In the genomic region with DNA sequence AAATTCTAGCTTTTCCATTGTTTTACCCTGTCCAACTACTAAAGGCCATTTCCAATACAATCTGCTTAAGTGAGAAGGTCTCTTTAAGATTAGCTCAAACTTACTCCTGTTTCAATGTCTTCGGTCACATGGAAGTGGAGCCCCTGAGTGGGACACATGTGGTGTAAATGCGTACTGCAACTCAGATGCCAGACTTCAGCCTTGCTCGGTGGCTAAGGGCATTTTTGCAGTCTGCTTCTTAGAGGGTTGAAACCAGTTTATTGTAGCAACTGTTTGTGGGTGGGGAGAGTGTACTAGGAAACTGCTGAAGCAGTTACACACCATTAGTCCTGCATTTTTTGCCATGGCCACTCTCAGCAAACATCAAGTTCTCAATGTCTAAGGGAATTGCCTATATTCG, we compare ENCODE assay signal across 8 cellular contexts.
A peak's percentile ranks its signal among the peaks of the same experiment; 100 is the strongest.
DNase-seq lines count a peak whose midpoint lies in the region; ATAC-seq and TF ChIP-seq lines count a peak whose summit lies in the region.

No MANE protein-coding gene starts in this region.

- peaks cover 30% of the 10 kb centered on the region for H3K4me1 Mint-ChIP-seq in activated naive CD8-positive, alpha-beta T cell treated with anti-CD3 and anti-CD28 coated beads, Interleukin-2, amount 50 U/mL, for 24 hours

- H3K4me3 Mint-ChIP-seq in activated naive CD8-positive, alpha-beta T cell treated with anti-CD3 and anti-CD28 coated beads, Interleukin-2, amount 50 U/mL, for 24 hours = no peak overlapping the region

- H3F3A ChIP-seq in DOHH2 (ENCODE audit: control insufficient read depth, insufficient read depth) = no peaks in the 10 kb centered on the region

- H3K4me1 ChIP-seq in DOHH2 (ENCODE audit: control insufficient read depth, low read length) (no peaks in the 10 kb centered on the region), mesenchymal stem cell (ENCODE audit: control insufficient read depth, insufficient read depth, low read depth, low read length) (peaks cover 22% of the 10 kb centered on the region), spleen (peaks cover 0 to 51% (median 23%) of the 10 kb centered on the region in 6 donors), gastroesophageal sphincter (peaks cover 3 to 31% (median 6%) of the 10 kb centered on the region in 3 donors)

- no peak overlapping the region for H2AFZ ChIP-seq in mesenchymal stem cell (ENCODE audit: low read depth, low read length)

- peaks cover 24% of the 10 kb centered on the region for H3K79me2 ChIP-seq in DOHH2 (ENCODE audit: control insufficient read depth, low read length)

- no peak overlapping the region for H3K18ac ChIP-seq in mesenchymal stem cell (ENCODE audit: low read depth in 1 of 2, low read length in 2 of 2)

- H3K14ac ChIP-seq in mesenchymal stem cell (ENCODE audit: low read length in 2 of 2) = no peak overlapping the region

- no peaks in the 10 kb centered on the region for H3K9me3 Mint-ChIP-seq in activated naive CD8-positive, alpha-beta T cell treated with anti-CD3 and anti-CD28 coated beads, Interleukin-2, amount 50 U/mL, for 24 hours

- no peak overlapping the region for H2BK15ac ChIP-seq in mesenchymal stem cell (ENCODE audit: low read depth, poor library complexity, severe bottlenecking)

- TF ChIP-seq POLR2A in spleen (IDR thresholded peaks at IDR 0.05) = no peak
- TF ChIP-seq POLR2A in gastroesophageal sphincter (IDR thresholded peaks at IDR 0.05) = no peak

- no peak for ATAC-seq in activated naive CD8-positive, alpha-beta T cell treated with anti-CD3 and anti-CD28 coated beads, Interleukin-2, amount 50 U/mL, for 24 hours
- ATAC-seq in gastroesophageal sphincter (no peak), HG02623 (IDR thresholded peaks at IDR 0.05; ENCODE audit: unreplicated experiment) (no peak)

- peaks cover 17% of the 10 kb centered on the region for H3K79me1 ChIP-seq in mesenchymal stem cell (replicated peaks; ENCODE audit: low read length, poor library complexity, severe bottlenecking)

- no peak overlapping the region for H3K4me3 ChIP-seq in DOHH2 (ENCODE audit: low read length)
- H3K4me3 ChIP-seq in mesenchymal stem cell (ENCODE audit: insufficient read depth in 1 of 2, low read depth in 1 of 2, low read length in 2 of 2) = no peak overlapping the region
- H3K4me3 ChIP-seq in spleen = no peak overlapping the region
- no peak overlapping the region for H3K4me3 ChIP-seq in gastroesophageal sphincter

- no peak overlapping the region for H3K4me2 ChIP-seq in DOHH2 (ENCODE audit: low read length)
- H3K4me2 ChIP-seq in mesenchymal stem cell (ENCODE audit: low read length, poor library complexity, severe bottlenecking) = no peak overlapping the region

- no peak overlapping the region for H2AK5ac ChIP-seq in mesenchymal stem cell (ENCODE audit: low read length, severe bottlenecking)

- H2BK120ac ChIP-seq in mesenchymal stem cell (ENCODE audit: low read depth, low read length) = no peak overlapping the region

- H3K9me3 ChIP-seq in DOHH2 (ENCODE audit: control insufficient read depth, insufficient read depth, low read length) (no peaks in the 10 kb centered on the region), mesenchymal stem cell (ENCODE audit: control insufficient read depth, low read length) (no peaks in the 10 kb centered on the region), spleen (no peaks in the 10 kb centered on the region), gastroesophageal sphincter (no peaks in the 10 kb centered on the region)

- no peak overlapping the region for H3K23ac ChIP-seq in mesenchymal stem cell (ENCODE audit: low read length in 2 of 2)

- peak; percentile 5 for DNase-seq in activated naive CD8-positive, alpha-beta T cell treated with anti-CD3 and anti-CD28 coated beads, Interleukin-2, amount 50 U/mL, for 24 hours
- DNase-seq in mesenchymal stem cell (peak; percentile 61), spleen (no peak), SHP77 (lab: John Stamatoyannopoulos, UW) (no peak)

- H3K27ac ChIP-seq in DOHH2 (ENCODE audit: low read depth, low read length) (no peak overlapping the region), mesenchymal stem cell (ENCODE audit: low read length, poor library complexity, severe bottlenecking) (no peak overlapping the region), spleen (no peak overlapping the region), gastroesophageal sphincter (no peak overlapping the region)

- peaks cover 3% of the 10 kb centered on the region for H3K36me3 Mint-ChIP-seq in activated naive CD8-positive, alpha-beta T cell treated with anti-CD3 and anti-CD28 coated beads, Interleukin-2, amount 50 U/mL, for 24 hours (ENCODE audit: low read depth)

- TF ChIP-seq CTCF in DOHH2 (IDR thresholded peaks at IDR 0.05; ENCODE audit: low read depth, low read length, poor library complexity, severe bottlenecking) (peak; percentile 12), spleen (IDR thresholded peaks at IDR 0.05 in 8 of 11, conservative IDR thresholded peaks at IDR 0.05 in 3 of 11) (peak in 1 of 11 experiments; percentile 11), gastroesophageal sphincter (IDR thresholded peaks at IDR 0.05) (peak in 1 of 4 experiments; percentile 23)

- peak; percentile 19; the same call in 1 of the 2 replicates for TF ChIP-seq RAD21 in Ishikawa (IDR thresholded peaks at IDR 0.05; ENCODE audit: low read depth)

- TF ChIP-seq EP300 in Ishikawa (IDR thresholded peaks at IDR 0.05; ENCODE audit: borderline replicate concordance) (no peak), gastroesophageal sphincter (IDR thresholded peaks at IDR 0.05) (no peak)

- no peak overlapping the region for H3K4ac ChIP-seq in mesenchymal stem cell (ENCODE audit: low read depth in 1 of 2, low read length in 2 of 2)

- H3K9ac ChIP-seq in mesenchymal stem cell (ENCODE audit: low read length) = no peak overlapping the region

- no peak overlapping the region for H2BK5ac ChIP-seq in mesenchymal stem cell (ENCODE audit: low read depth, low read length, poor library complexity, severe bottlenecking)

- H3K36me3 ChIP-seq in DOHH2 (ENCODE audit: control insufficient read depth, low read length) = peaks cover 44% of the 10 kb centered on the region
- peaks cover 0 to under 1% of the 10 kb centered on the region in 2 experiments for H3K36me3 ChIP-seq in mesenchymal stem cell (ENCODE audit: control insufficient read depth in 1 of 2, insufficient read depth in 2 of 2, low read depth in 1 of 2, low read length in 2 of 2)
- H3K36me3 ChIP-seq in spleen = peaks cover 0 to 12% (median 0%) of the 10 kb centered on the region in 6 donors
- H3K36me3 ChIP-seq in gastroesophageal sphincter = no peaks in the 10 kb centered on the region

- no peak overlapping the region for H4K91ac ChIP-seq in mesenchymal stem cell (ENCODE audit: low read length)

- no peaks in the 10 kb centered on the region for H3K27me3 Mint-ChIP-seq in activated naive CD8-positive, alpha-beta T cell treated with anti-CD3 and anti-CD28 coated beads, Interleukin-2, amount 50 U/mL, for 24 hours

- no peak overlapping the region for H3K27ac Mint-ChIP-seq in activated naive CD8-positive, alpha-beta T cell treated with anti-CD3 and anti-CD28 coated beads, Interleukin-2, amount 50 U/mL, for 24 hours

- H2BK12ac ChIP-seq in mesenchymal stem cell (ENCODE audit: low read length in 2 of 2) = no peak overlapping the region

- no peaks in the 10 kb centered on the region for H4K20me1 ChIP-seq in DOHH2 (ENCODE audit: control insufficient read depth, insufficient read depth, low read depth, low read length)

- intact Hi-C loops in spleen (cut with DNase I; ENCODE audit: low total_unique reads) = no loop called here

- WGBS in mesenchymal stem cell = 80% methylated on average over 4 of the region's 4 CpGs
- WGBS in spleen, 5 donors = 74 to 89% (median 85%) methylated on average over 4 of the region's 4 CpGs
- WGBS in gastroesophageal sphincter (ENCODE audit: low coverage in 1 of 2), 2 donors = 68 to 84% methylated on average over 3 to 4 of the region's 4 CpGs

- no peaks in the 10 kb centered on the region for H3K27me3 ChIP-seq in DOHH2 (ENCODE audit: control insufficient read depth, low read length)
- H3K27me3 ChIP-seq in mesenchymal stem cell (ENCODE audit: control insufficient read depth in 1 of 2, insufficient read depth in 1 of 2, low read length in 2 of 2) = no peaks in the 10 kb centered on the region
- no peaks in the 10 kb centered on the region for H3K27me3 ChIP-seq in spleen (replicated peaks in 1 of 7)
- no peaks in the 10 kb centered on the region for H3K27me3 ChIP-seq in gastroesophageal sphincter

- no peak overlapping the region for H4K8ac ChIP-seq in mesenchymal stem cell (ENCODE audit: low read length)

- H3K9me2 ChIP-seq in DOHH2 (replicated peaks; ENCODE audit: control insufficient read depth, low read length) = no peaks in the 10 kb centered on the region

TF ChIP-seq in Ishikawa, 13 proteins besides CTCF, POLR2A, EP300 and RAD21:
- TF ChIP-seq, protein P1, sequence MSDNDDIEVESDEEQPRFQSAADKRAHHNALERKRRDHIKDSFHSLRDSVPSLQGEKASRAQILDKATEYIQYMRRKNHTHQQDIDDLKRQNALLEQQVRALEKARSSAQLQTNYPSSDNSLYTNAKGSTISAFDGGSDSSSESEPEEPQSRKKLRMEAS (IDR thresholded peaks at IDR 0.05) = peak; percentile 51; the same call in 1 of the 2 replicates
- TF ChIP-seq, protein P2, sequence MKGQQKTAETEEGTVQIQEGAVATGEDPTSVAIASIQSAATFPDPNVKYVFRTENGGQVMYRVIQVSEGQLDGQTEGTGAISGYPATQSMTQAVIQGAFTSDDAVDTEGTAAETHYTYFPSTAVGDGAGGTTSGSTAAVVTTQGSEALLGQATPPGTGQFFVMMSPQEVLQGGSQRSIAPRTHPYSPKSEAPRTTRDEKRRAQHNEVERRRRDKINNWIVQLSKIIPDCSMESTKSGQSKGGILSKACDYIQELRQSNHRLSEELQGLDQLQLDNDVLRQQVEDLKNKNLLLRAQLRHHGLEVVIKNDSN (IDR thresholded peaks at IDR 0.05) = peak; percentile 22; the same call in 1 of the 2 replicates
- TF ChIP-seq YY1 (IDR thresholded peaks at IDR 0.05; ENCODE audit: low read depth) = no peak

Comparison
In these comparisons a context has a peak if more than half of its experiments do, and no peak if none do; other contexts are left out.
1. DNase-seq: peak in activated naive CD8-positive, alpha-beta T cell treated with anti-CD3 and anti-CD28 coated beads, Interleukin-2, amount 50 U/mL, for 24 hours (single experiment) and mesenchymal stem cell (single experiment); none in spleen (single experiment) and SHP77 (0 of 2).